In genomic region chr9:74742792-74743389, GRCh38 we compare ENCODE assay signal across 8 cellular contexts.
DNase-seq lines count a peak whose midpoint lies in the region; ATAC-seq and TF ChIP-seq lines count a peak whose summit lies in the region.

No MANE protein-coding gene starts in this region.

- WGBS in stomach, 5 donors = 8 to 20% (median 14%) methylated on average over 8 of the region's 8 CpGs

- TF ChIP-seq EP300 in stomach (IDR thresholded peaks at IDR 0.05) = no peak

- ATAC-seq in HG02885 (IDR thresholded peaks at IDR 0.05; ENCODE audit: poor library complexity, unreplicated experiment) (peak; percentile 70), esophagus mucosa (no peak)

- no peaks in the 10 kb centered on the region for H3K9me3 ChIP-seq in right atrium auricular region
- H3K9me3 ChIP-seq in stomach = no peaks in the 10 kb centered on the region

- H3K27ac ChIP-seq in VCaP = no peak overlapping the region
- no peak overlapping the region for H3K27ac ChIP-seq in right atrium auricular region
- no peak overlapping the region for H3K27ac ChIP-seq in stomach

- DNase-seq in NCI-H2196 (lab: John Stamatoyannopoulos, UW; ENCODE audit: unreplicated experiment) = peak; percentile 2
- DNase-seq in NCI-H2196 treated with DMSO at 0.1 percent for 48 hours (lab: John Stamatoyannopoulos, UW; ENCODE audit: unreplicated experiment) = no peak
- no peak for DNase-seq in right atrium auricular region (ENCODE audit: low spot score)
- no peak for DNase-seq in stomach
- no peak for DNase-seq in activated naive CD4-positive, alpha-beta T cell treated with anti-CD3 and anti-CD28 coated beads, Interleukin-2, amount 50 U/mL, for 16 hours

- intact Hi-C loops in stomach (cut with DNase I; ENCODE audit: low total_unique reads) = no loop called here

- no peak for TF ChIP-seq POLR2A in stomach (IDR thresholded peaks at IDR 0.05)

- H3K4me3 ChIP-seq in right atrium auricular region = no peak overlapping the region
- no peak overlapping the region for H3K4me3 ChIP-seq in stomach

- H3K36me3 ChIP-seq in right atrium auricular region = no peaks in the 10 kb centered on the region
- no peaks in the 10 kb centered on the region for H3K36me3 ChIP-seq in stomach

- no peaks in the 10 kb centered on the region for H3K27me3 ChIP-seq in right atrium auricular region
- no peaks in the 10 kb centered on the region for H3K27me3 ChIP-seq in stomach

- H3K4me1 ChIP-seq in right atrium auricular region (no peaks in the 10 kb centered on the region), stomach (peaks cover 0 to 8% (median 0%) of the 10 kb centered on the region in 4 donors)

- TF ChIP-seq CTCF in VCaP (conservative IDR thresholded peaks at IDR 0.05) (peak; percentile 93), right atrium auricular region (IDR thresholded peaks at IDR 0.05) (peak; percentile 32 to 70), stomach (IDR thresholded peaks at IDR 0.05) (peak in 5 of 7 experiments; percentile 14 to 52 (median 46))
